Comparison of ENCODE assay signal across 8 cellular contexts in the genomic region with DNA sequence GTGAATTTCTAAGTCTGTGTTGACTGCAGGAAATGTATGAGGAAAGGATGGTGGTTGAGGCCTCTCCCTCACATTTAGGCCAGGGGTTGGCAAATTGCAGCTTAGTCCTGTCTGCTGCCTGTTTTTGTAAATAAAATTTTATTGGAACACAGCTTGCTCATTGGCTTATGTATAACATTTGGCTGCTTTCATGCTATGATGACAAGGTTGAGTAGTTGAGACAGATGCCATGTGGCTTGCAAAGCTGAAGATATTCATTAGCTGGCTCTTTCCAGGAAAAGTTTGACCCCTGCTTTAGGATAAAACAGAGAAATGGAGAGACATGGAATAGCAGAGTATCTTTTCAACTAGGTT. TPM values are rescaled to one million over a fixed set of nuclear protein-coding genes. Genes with fewer than 3 reads are reported as not detected.
DNase-seq lines count a peak whose midpoint lies in the region; ATAC-seq, FAIRE-seq and TF ChIP-seq lines count a peak whose summit lies in the region.

No MANE protein-coding gene starts in this region.

- peak overlapping the region; percentile 0 for H3K27ac ChIP-seq in CD8-positive, alpha-beta memory T cell (ENCODE audit: low read depth, low read length)
- H3K27ac ChIP-seq in RWPE2 (ENCODE audit: poor library complexity, severe bottlenecking): peak overlapping the region; percentile 99
- peak overlapping the region; percentile 87 for H3K27ac ChIP-seq in endothelial cell of umbilical vein (ENCODE audit: insufficient read depth, low read depth, low read length)
- H3K27ac ChIP-seq in right lobe of liver: no peak overlapping the region

- intact Hi-C loops in endothelial cell of umbilical vein (cut with micrococcal nuclease) (loop anchor here (1.0 to 2.0 kb wide), 2 partner anchors 10 to 14 kb away; no protein-coding TSS in a partner anchor), right lobe of liver (cut with DNase I) (no loop called here)

- H3K36me3 Mint-ChIP-seq in CD8-positive, alpha-beta memory T cell: peaks cover 22 to 31% (median 24%) of the 10 kb centered on the region in 3 donors
- H3K36me3 Mint-ChIP-seq in nephron (ENCODE audit: low read depth): peaks cover 40% of the 10 kb centered on the region

- DNase-seq in CD8-positive, alpha-beta memory T cell: no peak
- DNase-seq in RWPE2 (ENCODE audit: low spot score) (no peak), endothelial cell of umbilical vein (ENCODE audit: low read depth, low spot score) (no peak), right lobe of liver (no peak), kidney tubule cell (ENCODE audit: low spot score) (no peak), erythroblast (lab: John Stamatoyannopoulos, UW) (no peak)

- CTCF ChIA-PET in CD8-positive, alpha-beta memory T cell (lab: Charles Lee): no interaction called here
- CTCF ChIA-PET in endothelial cell of umbilical vein (lab: Charles Lee): interaction anchor here (0.8 to 4.5 kb wide), 11 partner anchors 8 to 77 kb away, joined by 3 to 29 read pairs (median 4); no protein-coding TSS in a partner anchor

- no peaks in the 10 kb centered on the region for H3K27me3 ChIP-seq in CD8-positive, alpha-beta memory T cell (ENCODE audit: insufficient read depth, low read length, poor library complexity, severe bottlenecking)
- no peaks in the 10 kb centered on the region for H3K27me3 ChIP-seq in RWPE2 (ENCODE audit: insufficient read depth, poor library complexity, severe bottlenecking)
- no peaks in the 10 kb centered on the region for H3K27me3 ChIP-seq in endothelial cell of umbilical vein (ENCODE audit: control insufficient read depth in 2 of 2, insufficient read depth in 2 of 2, low read length in 2 of 2)
- H3K27me3 ChIP-seq in right lobe of liver: no peaks in the 10 kb centered on the region

- peaks cover 69 to 73% (median 73%) of the 10 kb centered on the region in 3 donors for H3K4me1 Mint-ChIP-seq in CD8-positive, alpha-beta memory T cell
- H3K4me1 Mint-ChIP-seq in nephron: peaks cover 55% of the 10 kb centered on the region

- H4K20me1 ChIP-seq in endothelial cell of umbilical vein (replicated peaks; ENCODE audit: control insufficient read depth, extremely low read depth, insufficient read depth, low read length): no peaks in the 10 kb centered on the region

- H3K79me2 ChIP-seq in endothelial cell of umbilical vein (ENCODE audit: control insufficient read depth, insufficient read depth, low read length): peaks cover 93% of the 10 kb centered on the region

- H3K4me1 ChIP-seq in CD8-positive, alpha-beta memory T cell (ENCODE audit: insufficient read depth, low read length): peaks cover 65% of the 10 kb centered on the region
- H3K4me1 ChIP-seq in RWPE2 (ENCODE audit: insufficient read depth, poor library complexity, severe bottlenecking) (peaks cover 49% of the 10 kb centered on the region), endothelial cell of umbilical vein (ENCODE audit: control insufficient read depth, extremely low read depth, insufficient read depth, low read length) (peaks cover 58% of the 10 kb centered on the region), right lobe of liver (peaks cover 0 to 30% (median 15%) of the 10 kb centered on the region in 4 donors)

- no TSS peak for BruUV-seq in endothelial cell of umbilical vein (replicated peaks; lab: Mats Ljungman, UMichigan)

- H3K4me2 ChIP-seq in endothelial cell of umbilical vein (ENCODE audit: insufficient read depth, low read length): peak overlapping the region; percentile 62

- no peak for TF ChIP-seq CTCF in RWPE2 (IDR thresholded peaks at IDR 0.05; ENCODE audit: poor library complexity, severe bottlenecking)
- TF ChIP-seq CTCF in endothelial cell of umbilical vein (IDR thresholded peaks at IDR 0.05; ENCODE audit: extremely low read depth in 1 of 2, insufficient read depth in 1 of 2, low read depth in 1 of 2, low read length in 2 of 2): no peak
- TF ChIP-seq CTCF in nephron (IDR thresholded peaks at IDR 0.05; ENCODE audit: unreplicated experiment in 3 of 3): no peak
- TF ChIP-seq CTCF in right lobe of liver (IDR thresholded peaks at IDR 0.05): no peak

- H3K27ac Mint-ChIP-seq in CD8-positive, alpha-beta memory T cell: peak overlapping the region in 7 of 8 donors; percentile 27 to 91 (median 77)
- H3K27ac Mint-ChIP-seq in nephron: peak overlapping the region; percentile 2 to 40 (median 40)

- ATAC-seq in RWPE2 (ENCODE audit: low read depth) (no peak), right lobe of liver (no peak), GM18873 (IDR thresholded peaks at IDR 0.05; ENCODE audit: low FRiP score, unreplicated experiment) (no peak)

- peaks cover 18 to 31% (median 22%) of the 10 kb centered on the region in 5 donors for H3K9me3 Mint-ChIP-seq in CD8-positive, alpha-beta memory T cell
- H3K9me3 Mint-ChIP-seq in nephron: peaks cover 36% of the 10 kb centered on the region

- H3K9ac ChIP-seq in endothelial cell of umbilical vein (replicated peaks; ENCODE audit: extremely low read depth, insufficient read depth, low read length): peak overlapping the region; percentile 59

- H3K9me3 ChIP-seq in CD8-positive, alpha-beta memory T cell (ENCODE audit: low read length): peaks cover 5% of the 10 kb centered on the region
- H3K9me3 ChIP-seq in RWPE2 (ENCODE audit: severe bottlenecking) (peaks cover 31% of the 10 kb centered on the region), endothelial cell of umbilical vein (replicated peaks; ENCODE audit: control insufficient read depth, insufficient read depth, low read length) (no peaks in the 10 kb centered on the region), right lobe of liver (no peaks in the 10 kb centered on the region)

- H3K36me3 ChIP-seq in CD8-positive, alpha-beta memory T cell (ENCODE audit: insufficient read depth, low read length): no peaks in the 10 kb centered on the region
- H3K36me3 ChIP-seq in RWPE2 (ENCODE audit: low read depth) (peaks cover 22% of the 10 kb centered on the region), endothelial cell of umbilical vein (ENCODE audit: control insufficient read depth in 2 of 2, extremely low read depth in 1 of 2, insufficient read depth in 2 of 2, low read length in 2 of 2) (peaks cover 0 to under 1% of the 10 kb centered on the region in 2 experiments), right lobe of liver (peaks cover 0 to 3% (median 0%) of the 10 kb centered on the region in 4 donors)

- H3K4me3 Mint-ChIP-seq in CD8-positive, alpha-beta memory T cell: peak overlapping the region in 4 of 7 donors; percentile 24 to 53 (median 46)
- H3K4me3 Mint-ChIP-seq in nephron: no peak overlapping the region

- dilution Hi-C loops in endothelial cell of umbilical vein (cut with MboI; ENCODE audit: extremely low pct_ligation_motif_present, low sequenced_read_pairs): no loop called here

- no peak for FAIRE-seq in endothelial cell of umbilical vein (lab: Jason Lieb, UNC)

- H3K27me3 Mint-ChIP-seq in CD8-positive, alpha-beta memory T cell: no peaks in the 10 kb centered on the region
- H3K27me3 Mint-ChIP-seq in nephron (ENCODE audit: low read depth): peaks cover 13% of the 10 kb centered on the region

- H3K9me1 ChIP-seq in endothelial cell of umbilical vein (replicated peaks; ENCODE audit: control insufficient read depth, extremely low read depth, insufficient read depth, low read length): no peaks in the 10 kb centered on the region

- POLR2A ChIA-PET in CD8-positive, alpha-beta memory T cell (lab: Charles Lee): interaction anchor here (0.8 kb wide), 1 partner anchor 14 kb away, joined by 3 read pairs; no protein-coding TSS in a partner anchor
- POLR2A ChIA-PET in endothelial cell of umbilical vein (lab: Charles Lee): interaction anchor here (1.1 kb wide), 1 partner anchor 11 kb away, joined by 4 read pairs; no protein-coding TSS in a partner anchor

- TF ChIP-seq POLR2A in endothelial cell of umbilical vein (IDR thresholded peaks at IDR 0.05; ENCODE audit: low read depth, low read length) (no peak), right lobe of liver (IDR thresholded peaks at IDR 0.05) (no peak), erythroblast (IDR thresholded peaks at IDR 0.05; ENCODE audit: low read length) (no peak)

- no peak overlapping the region for H3K4me3 ChIP-seq in CD8-positive, alpha-beta memory T cell (ENCODE audit: low read length)
- H3K4me3 ChIP-seq in RWPE2 (ENCODE audit: severe bottlenecking): no peak overlapping the region
- H3K4me3 ChIP-seq in endothelial cell of umbilical vein (replicated peaks in 1 of 3; ENCODE audit: insufficient read depth in 1 of 3, low read depth in 1 of 3, low read length in 3 of 3): no peak overlapping the region
- no peak overlapping the region for H3K4me3 ChIP-seq in right lobe of liver

- no peak overlapping the region for H2AFZ ChIP-seq in endothelial cell of umbilical vein (ENCODE audit: low read depth, low read length)

TF ChIP-seq in endothelial cell of umbilical vein, 7 proteins besides CTCF, POLR2A, EP300 and RAD21:
- TF ChIP-seq GATA2 (IDR thresholded peaks at IDR 0.05; ENCODE audit: insufficient read depth, insufficient read length, low read depth, low read length) (no peak), MYC (IDR thresholded peaks at IDR 0.05; ENCODE audit: low read depth, low read length) (no peak), EZH2 (IDR thresholded peaks at IDR 0.05; ENCODE audit: borderline replicate concordance, low read depth, low read length, severe bottlenecking) (no peak), JUN (IDR thresholded peaks at IDR 0.05; ENCODE audit: borderline replicate concordance, insufficient read depth, insufficient read length, low read depth) (no peak), FOS (IDR thresholded peaks at IDR 0.05; ENCODE audit: borderline replicate concordance, insufficient read depth, low read length) (no peak), POLR2AphosphoS5 (IDR thresholded peaks at IDR 0.05; ENCODE audit: insufficient read depth, low read depth, low read length) (no peak)
- TF ChIP-seq, protein P1, sequence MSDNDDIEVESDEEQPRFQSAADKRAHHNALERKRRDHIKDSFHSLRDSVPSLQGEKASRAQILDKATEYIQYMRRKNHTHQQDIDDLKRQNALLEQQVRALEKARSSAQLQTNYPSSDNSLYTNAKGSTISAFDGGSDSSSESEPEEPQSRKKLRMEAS (IDR thresholded peaks at IDR 0.05; ENCODE audit: insufficient read depth, insufficient read length): no peak

RNA-seq across cellular contexts. Expression of a gene that starts 46.2 kb away (rescaled TPM):
- total RNA-seq in CD8-positive, alpha-beta memory T cell: 10 to 100 TPM; 33.2 to 34.7 TPM
- 18.4 TPM for polyA plus RNA-seq in CD8-positive, alpha-beta memory T cell
- total RNA-seq in endothelial cell of umbilical vein (129 and 131 TPM in 2 replicates), right lobe of liver (10 to 100 TPM; 22.7 to 28.8 (median 24.3) TPM)
- polyA plus RNA-seq in endothelial cell of umbilical vein: 105 and 141 TPM in 2 replicates
- 167 and 188 TPM in 2 replicates for polyA plus RNA-seq in endothelial cell of umbilical vein (2011; cell fraction: cytosol; rRNA removed)
- 209 and 215 TPM in 2 replicates for polyA plus RNA-seq in endothelial cell of umbilical vein (2011; cell fraction: nucleus; rRNA removed)
- polyA plus RNA-seq in endothelial cell of umbilical vein (2012): 113 and 163 TPM in 2 replicates
- 216 and 282 TPM in 2 replicates for polyA minus RNA-seq in endothelial cell of umbilical vein
- polyA minus RNA-seq in endothelial cell of umbilical vein (2011; cell fraction: cytosol; rRNA and poly(A)+ RNA removed): 26.9 TPM
- polyA minus RNA-seq in endothelial cell of umbilical vein (2011; cell fraction: nucleus; rRNA and poly(A)+ RNA removed): 113 and 114 TPM in 2 replicates

Comparison
In these comparisons a context has a peak if more than half of its experiments do, and no peak if none do; other contexts are left out.
1. H3K27ac ChIP-seq: peak in CD8-positive, alpha-beta memory T cell (single experiment), RWPE2 (single experiment) and endothelial cell of umbilical vein (single experiment); none in right lobe of liver (0 of 3).
2. H3K4me3 Mint-ChIP-seq: peak in CD8-positive, alpha-beta memory T cell (4 of 7); none in nephron (0 of 3).